8 cellular contexts compared by ENCODE assay signal in genomic region chr10:113854019-113854756, GRCh38. TPM values are rescaled to one million over a fixed set of nuclear protein-coding genes. Genes with fewer than 3 reads are reported as not detected.
A peak's percentile ranks its signal among the peaks of the same experiment; 100 is the strongest.
DNase-seq lines count a peak whose midpoint lies in the region; ATAC-seq and TF ChIP-seq lines count a peak whose summit lies in the region.

DCLRE1A (minus strand) TSS chr10:113854082; CDS start chr10:113853182, 900 bp downstream.
NHLRC2 (plus strand) TSS chr10:113854661; CDS start chr10:113854873, 212 bp downstream.

- peak within 1 kb of the TSS; percentile 97 for H2AFZ ChIP-seq in neural progenitor cell (replicated peaks)

- H3K36me3 Mint-ChIP-seq in neural progenitor cell = peaks cover 13% of the 10 kb centered on the region

- DNase-seq in DMS153 (lab: John Stamatoyannopoulos, UW) = peak; percentile 75
- DNase-seq in Kasumi-1 (lab: John Stamatoyannopoulos, UW) = peak; percentile 88 to 90
- peak; percentile 82 for DNase-seq in SHP77 treated with DMSO at 0.1 percent for 48 hours (lab: John Stamatoyannopoulos, UW)
- peak; percentile 61 for DNase-seq in activated gamma-delta T cell treated with Interleukin-2 at 50 U/mL for 16 hours
- DNase-seq in foreskin fibroblast = peak; percentile 57 to 89
- DNase-seq in neural progenitor cell (ENCODE audit: low spot score) = peak; percentile 88

- H3K4me2 ChIP-seq in neural progenitor cell = peak within 1 kb of the TSS; percentile 93

- H3K79me2 ChIP-seq in neural progenitor cell (ENCODE audit: low read depth) = peaks cover 76% of the 10 kb centered on the region

- H3K4me1 ChIP-seq in neural progenitor cell (peaks cover 48% of the 10 kb centered on the region), stomach smooth muscle (ENCODE audit: control insufficient read depth, insufficient read depth, low read length) (peaks cover 6% of the 10 kb centered on the region)

- H3K36me3 ChIP-seq in neural progenitor cell (peaks cover 5% of the 10 kb centered on the region), stomach smooth muscle (ENCODE audit: control insufficient read depth in 2 of 2, insufficient read depth in 2 of 2, low read length in 2 of 2) (peaks cover 2 to 4% of the 10 kb centered on the region in 2 donors)

- H3K27ac Mint-ChIP-seq in neural progenitor cell = peak within 1 kb of the TSS; percentile 100

- no peaks in the 10 kb centered on the region for H4K20me1 ChIP-seq in neural progenitor cell (ENCODE audit: low read depth)

- ATAC-seq in GM21737 (IDR thresholded peaks at IDR 0.05; ENCODE audit: unreplicated experiment) = peak; percentile 40

- H3K9me3 Mint-ChIP-seq in neural progenitor cell = no peaks in the 10 kb centered on the region

- H3K4me3 Mint-ChIP-seq in neural progenitor cell = peak within 1 kb of the TSS; percentile 96

- no peaks in the 10 kb centered on the region for H3K27me3 ChIP-seq in neural progenitor cell
- H3K27me3 ChIP-seq in stomach smooth muscle (ENCODE audit: control insufficient read depth in 1 of 2, insufficient read depth in 2 of 2, low read length in 2 of 2) = no peaks in the 10 kb centered on the region

- H3K4me3 ChIP-seq in foreskin fibroblast (ENCODE audit: low read depth in 1 of 2, low read length in 2 of 2) (peak within 1 kb of the TSS; percentile 81 to 90), neural progenitor cell (peak within 1 kb of the TSS; percentile 86), stomach smooth muscle (ENCODE audit: low read length in 2 of 2) (peak within 1 kb of the TSS; percentile 89)

- H3K4me1 Mint-ChIP-seq in neural progenitor cell = peaks cover 42% of the 10 kb centered on the region

- no peaks in the 10 kb centered on the region for H3K27me3 Mint-ChIP-seq in neural progenitor cell (ENCODE audit: insufficient read depth, low read depth)

- peak within 1 kb of the TSS; percentile 78 for H3K9ac ChIP-seq in neural progenitor cell
- peak within 1 kb of the TSS; percentile 93 to 97 for H3K9ac ChIP-seq in stomach smooth muscle (ENCODE audit: low read length in 2 of 2)

- peak within 1 kb of the TSS; percentile 67 for H3K27ac ChIP-seq in neural progenitor cell
- H3K27ac ChIP-seq in stomach smooth muscle (ENCODE audit: low read length) = peak within 1 kb of the TSS; percentile 82

- no peaks in the 10 kb centered on the region for H3K9me3 ChIP-seq in neural progenitor cell (ENCODE audit: low read depth)
- H3K9me3 ChIP-seq in stomach smooth muscle (ENCODE audit: control insufficient read depth in 2 of 2, low read length in 2 of 2) = no peaks in the 10 kb centered on the region

- peaks cover 3% of the 10 kb centered on the region for H3F3A ChIP-seq in neural progenitor cell (ENCODE audit: low read depth)

- TF ChIP-seq CTCF in foreskin fibroblast (IDR thresholded peaks at IDR 0.05; ENCODE audit: low read depth, low read length) (no peak), neural progenitor cell (IDR thresholded peaks at IDR 0.05) (no peak)

RNA-seq across cellular contexts. Expression of gene DCLRE1A, which starts in this region (rescaled TPM):
- 24.0 and 35.9 TPM in 2 replicates for total RNA-seq in neural progenitor cell (ENCODE audit: low replicate concordance)

RNA-seq across cellular contexts. Expression of gene NHLRC2, which starts in this region (rescaled TPM):
- total RNA-seq in neural progenitor cell (ENCODE audit: low replicate concordance) = 38.0 and 47.6 TPM in 2 replicates

Comparison
In these comparisons a context has a peak if more than half of its experiments do, and no peak if none do; other contexts are left out.
1. Peak in every context shown above with its lines: DNase-seq, ATAC-seq, H3K4me3 ChIP-seq and H3K27ac ChIP-seq.